8 cellular contexts compared by ENCODE assay signal in the genomic region with DNA sequence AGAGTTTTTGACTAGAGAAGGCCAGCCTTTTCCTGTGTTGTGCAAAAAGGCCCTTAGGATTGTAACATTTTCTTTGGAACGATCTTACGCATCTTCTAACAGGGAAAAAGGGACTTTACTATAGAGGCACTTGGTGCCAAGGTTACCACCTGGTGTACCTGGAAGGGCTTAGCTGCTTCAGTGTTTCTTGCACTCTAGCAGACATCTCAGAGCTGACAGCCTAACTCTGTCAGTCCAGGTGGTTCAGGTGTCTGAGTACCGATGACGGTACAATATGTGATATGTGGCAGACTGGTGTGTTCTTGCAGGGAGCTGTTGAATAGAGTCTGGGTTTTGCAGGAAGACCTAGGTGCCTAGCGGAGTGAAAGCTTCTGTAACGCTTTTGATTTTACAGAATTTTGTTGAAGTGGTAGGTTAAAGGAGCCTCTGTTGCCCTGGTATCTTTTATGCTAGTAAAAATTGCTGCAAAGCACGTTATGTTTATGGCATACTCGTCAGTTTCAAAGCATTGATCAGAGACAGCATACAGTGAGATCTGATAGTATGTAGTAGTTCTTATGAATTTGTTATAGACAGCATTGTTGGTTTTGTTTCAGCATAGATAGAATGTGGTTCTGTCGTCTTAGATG. TPM values are rescaled to one million over a fixed set of nuclear protein-coding genes. Genes with fewer than 3 reads are reported as not detected.
DNase-seq lines count a peak whose midpoint lies in the region; ATAC-seq, FAIRE-seq and TF ChIP-seq lines count a peak whose summit lies in the region.

No MANE protein-coding gene starts in this region.

- intact Hi-C loops in CD4-positive, alpha-beta T cell (cut with DNase I, micrococcal nuclease) = loop anchor here (2.0 to 10.0 kb wide), 6 partner anchors 15 to 1386 kb away; a partner anchor contains a TSS

- ATAC-seq in CD4-positive, alpha-beta T cell (ENCODE audit: poor library complexity) = peak; percentile 32
- ATAC-seq in activated CD8-positive, alpha-beta T cell treated with anti-CD3 and anti-CD28 coated beads, Interleukin-2, amount 10 ng/mL, durations not matched to agents 7 days and 5 days = no peak
- peak; percentile 11 for ATAC-seq in foreskin keratinocyte

- no peak overlapping the region for H3K9ac ChIP-seq in HUES64 (ENCODE audit: low read depth, low read length)

- no peak for FAIRE-seq in HTR-8/SVneo (lab: Jason Lieb, UNC)

- no peak overlapping the region for H3K27ac ChIP-seq in CD4-positive, alpha-beta T cell (ENCODE audit: low read depth, low read length)
- H3K27ac ChIP-seq in HUES64 (ENCODE audit: low read depth, low read length) (no peak overlapping the region), foreskin keratinocyte (no peak overlapping the region)

- no peaks in the 10 kb centered on the region for H3K9me3 Mint-ChIP-seq in CD4-positive, alpha-beta T cell
- H3K9me3 Mint-ChIP-seq in activated CD8-positive, alpha-beta T cell treated with anti-CD3 and anti-CD28 coated beads, Interleukin-2, amount 10 ng/mL, durations not matched to agents 7 days and 5 days (ENCODE audit: insufficient read depth) = no peaks in the 10 kb centered on the region

- POLR2A ChIA-PET in CD4-positive, alpha-beta T cell (lab: Charles Lee) = interaction anchor here (0.8 to 1.9 kb wide), 4 partner anchors 23 to 319 kb away, joined by 3 to 16 read pairs (median 4); no protein-coding TSS in a partner anchor
- POLR2A ChIA-PET in activated CD8-positive, alpha-beta T cell treated with anti-CD3 and anti-CD28 coated beads, Interleukin-2, amount 10 ng/mL, durations not matched to agents 7 days and 5 days (lab: Charles Lee) = interaction anchor here (1.1 kb wide), 1 partner anchor 16 kb away, joined by 3 read pairs; no protein-coding TSS in a partner anchor

- H3K9me3 ChIP-seq in CD4-positive, alpha-beta T cell (ENCODE audit: control insufficient read depth, low read length) = no peaks in the 10 kb centered on the region
- H3K9me3 ChIP-seq in HUES64 (ENCODE audit: insufficient read depth, low read depth, low read length) = no peaks in the 10 kb centered on the region

- no peak for TF ChIP-seq CTCF in CD4-positive, alpha-beta T cell (IDR thresholded peaks at IDR 0.05)
- no peak for TF ChIP-seq CTCF in foreskin keratinocyte (conservative IDR thresholded peaks at IDR 0.05)

- peak in 4 of 10 experiments; percentile 4 to 12 (median 4) for DNase-seq in CD4-positive, alpha-beta T cell
- peak; percentile 26 for DNase-seq in activated CD8-positive, alpha-beta T cell treated with anti-CD3 and anti-CD28 coated beads, Interleukin-2, amount 10 ng/mL, durations not matched to agents 7 days and 5 days
- DNase-seq in foreskin keratinocyte (peak in 1 of 2 donors; percentile 60), renal cortical epithelial cell (ENCODE audit: low read depth) (peak; percentile 25), HTR-8/SVneo (ENCODE audit: insufficient read length, low spot score) (no peak), NCI-H226 (no peak), T1000 (lab: John Stamatoyannopoulos, UW) (no peak)

- H3K36me3 ChIP-seq in HUES64 (ENCODE audit: insufficient read depth, low read length) = no peaks in the 10 kb centered on the region

- H3K27me3 ChIP-seq in CD4-positive, alpha-beta T cell (ENCODE audit: control insufficient read depth, insufficient read depth, low read length) = no peaks in the 10 kb centered on the region
- H3K27me3 ChIP-seq in HUES64 (ENCODE audit: insufficient read depth, low read length) (peaks cover 17% of the 10 kb centered on the region), foreskin keratinocyte (no peaks in the 10 kb centered on the region)

- peaks cover 28% of the 10 kb centered on the region for H3K4me1 Mint-ChIP-seq in CD4-positive, alpha-beta T cell (ENCODE audit: low read depth)
- H3K4me1 Mint-ChIP-seq in activated CD8-positive, alpha-beta T cell treated with anti-CD3 and anti-CD28 coated beads, Interleukin-2, amount 10 ng/mL, durations not matched to agents 7 days and 5 days (ENCODE audit: low read depth) = peaks cover 26% of the 10 kb centered on the region

- peak overlapping the region; percentile 86 for H3K4me3 Mint-ChIP-seq in CD4-positive, alpha-beta T cell
- H3K4me3 Mint-ChIP-seq in activated CD8-positive, alpha-beta T cell treated with anti-CD3 and anti-CD28 coated beads, Interleukin-2, amount 10 ng/mL, durations not matched to agents 7 days and 5 days = peak overlapping the region; percentile 81

- H3K4me1 ChIP-seq in HUES64 (ENCODE audit: insufficient read depth, low read length) (peaks cover 18% of the 10 kb centered on the region), foreskin keratinocyte (peaks cover 12% of the 10 kb centered on the region)

- H3K27me3 Mint-ChIP-seq in CD4-positive, alpha-beta T cell = no peaks in the 10 kb centered on the region
- peaks cover 41% of the 10 kb centered on the region for H3K27me3 Mint-ChIP-seq in activated CD8-positive, alpha-beta T cell treated with anti-CD3 and anti-CD28 coated beads, Interleukin-2, amount 10 ng/mL, durations not matched to agents 7 days and 5 days (ENCODE audit: low read depth)

- H3K27ac Mint-ChIP-seq in CD4-positive, alpha-beta T cell = peak overlapping the region; percentile 67
- H3K27ac Mint-ChIP-seq in activated CD8-positive, alpha-beta T cell treated with anti-CD3 and anti-CD28 coated beads, Interleukin-2, amount 10 ng/mL, durations not matched to agents 7 days and 5 days = no peak overlapping the region

- H3K36me3 Mint-ChIP-seq in CD4-positive, alpha-beta T cell (ENCODE audit: low read depth) = peaks cover 5% of the 10 kb centered on the region
- peaks cover 3% of the 10 kb centered on the region for H3K36me3 Mint-ChIP-seq in activated CD8-positive, alpha-beta T cell treated with anti-CD3 and anti-CD28 coated beads, Interleukin-2, amount 10 ng/mL, durations not matched to agents 7 days and 5 days (ENCODE audit: low read depth)

- 14% methylated on average over 9 of the region's 9 CpGs for WGBS in HUES64

- CTCF ChIA-PET in CD4-positive, alpha-beta T cell (lab: Charles Lee) = interaction anchor here (1.2 to 1.4 kb wide), 2 partner anchors 8 to 319 kb away, joined by 3 to 4 read pairs; a partner anchor contains a TSS
- CTCF ChIA-PET in activated CD8-positive, alpha-beta T cell treated with anti-CD3 and anti-CD28 coated beads, Interleukin-2, amount 10 ng/mL, durations not matched to agents 7 days and 5 days (lab: Charles Lee) = interaction anchor here (0.9 kb wide), 1 partner anchor 17 kb away, joined by 3 read pairs; no protein-coding TSS in a partner anchor

- peak overlapping the region; percentile 79 for H3K4me3 ChIP-seq in HUES64 (ENCODE audit: low read length)

RNA-seq across cellular contexts. Expression of a gene that starts 1.4 kb away (rescaled TPM):
- 1 to 10 TPM; 6.7 to 8.7 TPM for total RNA-seq in CD4-positive, alpha-beta T cell
- 4.7 TPM for polyA plus RNA-seq in HUES64 (2013, experiment 1 of 2)
- polyA plus RNA-seq in HUES64 (2013, experiment 2 of 2) = 7.0 TPM
- total RNA-seq in activated CD8-positive, alpha-beta T cell treated with anti-CD3 and anti-CD28 coated beads, Interleukin-2, amount 10 ng/mL, durations not matched to agents 7 days and 5 days = 1 to 10 TPM; 6.2 to 6.4 TPM
- total RNA-seq in foreskin keratinocyte (6.9 and 7.6 TPM in 2 replicates), renal cortical epithelial cell (6.9 and 13.4 TPM in 2 replicates)
- 1.8 and 2.6 TPM in 2 replicates for polyA plus RNA-seq in foreskin keratinocyte

Comparison
In these comparisons a context has a peak if more than half of its experiments do, and no peak if none do; other contexts are left out.
1. DNase-seq: peak in activated CD8-positive, alpha-beta T cell treated with anti-CD3 and anti-CD28 coated beads, Interleukin-2, amount 10 ng/mL, durations not matched to agents 7 days and 5 days (single experiment) and renal cortical epithelial cell (single experiment); none in HTR-8/SVneo (single experiment), NCI-H226 (single experiment) and T1000 (single experiment).